ENCODE assay signal across 11 cellular contexts in the genomic region with DNA sequence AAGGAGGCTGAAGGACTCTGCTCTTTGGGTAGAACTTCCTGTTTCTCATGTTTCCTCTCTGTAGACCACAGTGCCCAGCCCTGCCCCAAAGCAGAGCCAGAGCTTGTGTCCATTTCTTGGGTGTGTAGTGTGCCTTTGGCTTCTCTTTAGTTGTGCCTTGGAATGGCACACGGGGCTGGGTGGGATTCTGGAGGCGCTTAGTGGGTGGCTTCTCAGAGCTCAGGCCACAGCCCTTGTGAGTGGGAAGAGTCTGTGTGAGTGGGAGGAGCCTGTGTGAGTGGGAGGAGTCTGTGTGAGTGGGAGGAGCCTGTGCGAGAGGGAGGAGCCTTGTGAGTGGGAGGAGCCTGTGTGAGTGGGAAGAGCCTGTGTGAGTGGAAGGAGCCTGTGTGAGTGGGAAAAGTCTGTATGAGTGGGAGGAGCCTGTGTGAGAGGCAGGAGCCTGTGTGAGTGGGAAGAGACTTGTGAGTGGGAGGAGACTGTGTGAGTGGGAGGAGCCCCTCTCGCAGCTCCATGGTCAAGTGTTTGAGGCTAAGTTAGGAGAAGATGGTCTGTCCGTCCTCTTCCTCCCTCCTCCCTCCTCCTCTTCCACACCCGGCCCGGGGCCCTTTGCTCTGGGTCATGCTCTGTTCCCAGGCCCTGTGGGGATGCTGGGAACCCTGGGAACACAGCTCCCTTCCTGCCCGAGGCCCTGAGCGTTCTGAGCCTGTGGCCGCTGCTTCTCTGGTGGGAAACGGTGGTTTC.
DNase-seq lines count a peak whose midpoint lies in the region; ATAC-seq, FAIRE-seq and TF ChIP-seq lines count a peak whose summit lies in the region.
"Had no signal": no experiment of that assay in that cellular context is flagged by ENCODE, and none has a peak within 500 bp of the region (broad histone marks: within the 10 kb centered on the region; RNA-seq: fewer than 3 reads in every experiment).

No MANE protein-coding gene starts in this region.

- no peaks in the 10 kb centered on the region for H3K36me3 ChIP-seq in BLaER1
- H3K36me3 ChIP-seq: esophagus muscularis mucosa, left lung had no signal

- CTCF ChIA-PET in GM10248 (lab: Yijun Ruan, JAX) = interaction anchor here (0.7 kb wide), 1 partner anchor 32 kb away, joined by 3 read pairs; no protein-coding TSS in a partner anchor

- DNase-seq in H54 (ENCODE audit: insufficient read length, low spot score) (peak; percentile 25), iris pigment epithelial cell (ENCODE audit: low read depth) (peak; percentile 20), GM10248 (ENCODE audit: extremely low spot score) (no peak), OCI-M2 (lab: John Stamatoyannopoulos, UW; ENCODE audit: unreplicated experiment) (no peak), AG08396 (ENCODE audit: low spot score) (no peak)
- peak; percentile 41 for DNase-seq in activated CD4-positive, CD25-positive, alpha-beta regulatory T cell treated with anti-CD3 and anti-CD28 coated beads, Interleukin-2, amount 50 U/mL, for 72 hours
- DNase-seq: left lung, NCI-H2227 treated with DMSO at 0.1 percent for 48 hours had no signal

- peak overlapping the region; percentile 29; the same call in 1 of the 2 replicates for H3K4me2 ChIP-seq in BLaER1

- H3K27me3 ChIP-seq in BLaER1 = no peaks in the 10 kb centered on the region
- H3K27me3 ChIP-seq: esophagus muscularis mucosa, left lung had no signal

- TF ChIP-seq POLR2A in H54 (IDR thresholded peaks at IDR 0.05; ENCODE audit: low read depth, low read length) = no peak

- no peak overlapping the region for H3K27ac ChIP-seq in BLaER1
- H3K27ac ChIP-seq: left lung had no signal

- FAIRE-seq in H54 (lab: Jason Lieb, UNC) = no peak

- no peak overlapping the region for H3K9ac ChIP-seq in BLaER1

- no peak overlapping the region for H3K4me3 ChIP-seq in BLaER1
- H3K4me3 ChIP-seq: esophagus muscularis mucosa, left lung had no signal

- no peaks in the 10 kb centered on the region for H4K20me1 ChIP-seq in BLaER1

- H3K9me3 ChIP-seq in BLaER1 = peaks cover 28% of the 10 kb centered on the region

- peaks cover 31% of the 10 kb centered on the region for H3K4me1 ChIP-seq in BLaER1

- no peak for ATAC-seq in GM18861 (IDR thresholded peaks at IDR 0.05; ENCODE audit: unreplicated experiment)
- ATAC-seq: left lung had no signal

- TF ChIP-seq CTCF in GM10248 (IDR thresholded peaks at IDR 0.05; ENCODE audit: control extremely low read depth, extremely low read depth, low read depth, missing control alignments) = no peak

- POLR2A ChIA-PET in GM10248 (lab: Yijun Ruan, JAX) = interaction anchor here (0.8 kb wide), 1 partner anchor 8 kb away, joined by 3 read pairs; no protein-coding TSS in a partner anchor

Comparison
In these comparisons a context has a peak if more than half of its experiments do, and no peak if none do; other contexts are left out.
1. DNase-seq: peak in H54 (single experiment), activated CD4-positive, CD25-positive, alpha-beta regulatory T cell treated with anti-CD3 and anti-CD28 coated beads, Interleukin-2, amount 50 U/mL, for 72 hours (single experiment) and iris pigment epithelial cell (single experiment); none in GM10248 (single experiment), OCI-M2 (single experiment) and AG08396 (single experiment).